ENCODE assay signal across 15 cellular contexts in genomic region chr12:28610401-28611114, GRCh38.
A peak's percentile ranks its signal among the peaks of the same experiment; 100 is the strongest.
DNase-seq lines count a peak whose midpoint lies in the region; ATAC-seq and TF ChIP-seq lines count a peak whose summit lies in the region.
"Had no signal": no experiment of that assay in that cellular context is flagged by ENCODE, and none has a peak within 500 bp of the region (broad histone marks: within the 10 kb centered on the region; RNA-seq: fewer than 3 reads in every experiment).

No MANE protein-coding gene starts in this region.

- no CpG with 5 or more reads among the region's 3 CpGs for WGBS in IMR-90 (ENCODE audit: extremely low coverage in 2 of 2, insufficient read length in 1 of 2), 2 experiments
- WGBS in neuronal stem cell (ENCODE audit: extremely low coverage in 2 of 2, insufficient read length in 2 of 2, insufficient replicate concordance in 1 of 2), 2 donors, result no CpG with 5 or more reads among the region's 3 CpGs

- intact Hi-C loops in Calu3 (cut with micrococcal nuclease; ENCODE audit: unreplicated experiment), result loop anchor here (5.0 to 10.0 kb wide), 3 partner anchors 33 to 186 kb away; no protein-coding TSS in a partner anchor
- intact Hi-C loops in IMR-90 (cut with micrococcal nuclease), result no loop called here
- intact Hi-C loops in activated CD4-positive, alpha-beta memory T cell treated with anti-CD3 and anti-CD28 coated beads for 36 hours (cut with micrococcal nuclease), result no loop called here

- no peak overlapping the region for H2BK20ac ChIP-seq in IMR-90 (ENCODE audit: low read depth, low read length)

- H3K4me1 ChIP-seq in IMR-90 (ENCODE audit: control insufficient read depth, insufficient read depth, low read length) (peaks cover 7% of the 10 kb centered on the region), foreskin keratinocyte (no peaks in the 10 kb centered on the region), neuronal stem cell (ENCODE audit: control insufficient read depth in 2 of 2, insufficient read depth in 1 of 2, low read depth in 1 of 2, low read length in 2 of 2) (no peaks in the 10 kb centered on the region)

- BruUV-seq in Calu3 (replicated peaks; lab: Mats Ljungman, UMichigan) (no TSS peak), IMR-90 (replicated peaks; lab: Mats Ljungman, UMichigan) (no TSS peak)

- no peaks in the 10 kb centered on the region for H3K36me3 ChIP-seq in IMR-90 (ENCODE audit: control insufficient read depth, insufficient read depth, low read length)
- H3K36me3 ChIP-seq in neuronal stem cell (replicated peaks in 1 of 2; ENCODE audit: control insufficient read depth in 2 of 2, insufficient read depth in 2 of 2, low read length in 2 of 2), result no peaks in the 10 kb centered on the region

- H4K91ac ChIP-seq in IMR-90 (ENCODE audit: insufficient read depth, low read depth, low read length) (no peak overlapping the region), neuronal stem cell (ENCODE audit: low read depth, low read length, poor library complexity) (no peak overlapping the region)

- H4K8ac ChIP-seq in IMR-90 (ENCODE audit: low read depth in 2 of 2, low read length in 2 of 2), result peak overlapping the region in 1 of 2 experiments; percentile 48; a peak in 1 of 4 replicates
- H4K8ac ChIP-seq in neuronal stem cell (ENCODE audit: low read depth, low read length), result no peak overlapping the region

- H2BK120ac ChIP-seq in IMR-90 (ENCODE audit: low read depth, low read length) (peak overlapping the region; percentile 22; the same call in 1 of the 2 replicates), neuronal stem cell (ENCODE audit: low read depth, low read length) (no peak overlapping the region)

- no peak overlapping the region for H4K5ac ChIP-seq in IMR-90 (ENCODE audit: low read depth, low read length)

- H3K4me1 Mint-ChIP-seq in Calu3 (ENCODE audit: low read depth, unreplicated experiment) (peaks cover 35% of the 10 kb centered on the region), mesothelial cell of epicardium (peaks cover 9% of the 10 kb centered on the region)
- H3K4me1 Mint-ChIP-seq in activated CD4-positive, alpha-beta memory T cell treated with anti-CD3 and anti-CD28 coated beads for 36 hours (ENCODE audit: low read depth), result no peaks in the 10 kb centered on the region
- H3K4me1 Mint-ChIP-seq: CD14-positive monocyte had no signal

- no peaks in the 10 kb centered on the region for H4K20me1 ChIP-seq in IMR-90 (ENCODE audit: insufficient read depth, low read length)

- peak overlapping the region; percentile 96 for H3K27ac Mint-ChIP-seq in Calu3 (ENCODE audit: unreplicated experiment)
- peak overlapping the region; percentile 22 for H3K27ac Mint-ChIP-seq in mesothelial cell of epicardium
- no peak overlapping the region for H3K27ac Mint-ChIP-seq in activated CD4-positive, alpha-beta memory T cell treated with anti-CD3 and anti-CD28 coated beads for 36 hours

- H3K79me1 ChIP-seq in IMR-90 (ENCODE audit: low read depth in 1 of 2, low read length in 2 of 2) (no peaks in the 10 kb centered on the region), neuronal stem cell (ENCODE audit: low read depth, low read length) (no peaks in the 10 kb centered on the region)

- no peak overlapping the region for H2BK15ac ChIP-seq in IMR-90 (ENCODE audit: low read depth, low read length)
- no peak overlapping the region for H2BK15ac ChIP-seq in neuronal stem cell (ENCODE audit: low read length)

- CTCF ChIA-PET in Calu3 (lab: Charles Lee), result no interaction called here
- CTCF ChIA-PET in IMR-90 (lab: Yijun Ruan, JAX), result no interaction called here
- CTCF ChIA-PET in activated CD4-positive, alpha-beta memory T cell treated with anti-CD3 and anti-CD28 coated beads for 36 hours (lab: Charles Lee), result no interaction called here

- H3K9me1 ChIP-seq in IMR-90 (ENCODE audit: insufficient read depth, low read length), result 0 out of 2 replicates have a peak, but pooled peaks cover 5% of the 10 kb centered on the region

- H3K27me3 Mint-ChIP-seq in Calu3 (ENCODE audit: unreplicated experiment) (no peaks in the 10 kb centered on the region), mesothelial cell of epicardium (ENCODE audit: low read depth) (no peaks in the 10 kb centered on the region)
- peaks cover 14% of the 10 kb centered on the region for H3K27me3 Mint-ChIP-seq in activated CD4-positive, alpha-beta memory T cell treated with anti-CD3 and anti-CD28 coated beads for 36 hours

- H3K4me3 Mint-ChIP-seq in Calu3 (ENCODE audit: low read depth, unreplicated experiment) (peak overlapping the region; percentile 42), mesothelial cell of epicardium (no peak overlapping the region)
- H3K4me3 Mint-ChIP-seq in activated CD4-positive, alpha-beta memory T cell treated with anti-CD3 and anti-CD28 coated beads for 36 hours, result no peak overlapping the region
- H3K4me3 Mint-ChIP-seq: CD14-positive monocyte had no signal

- no peak overlapping the region for H3K56ac ChIP-seq in IMR-90 (ENCODE audit: extremely low read depth, insufficient read depth, low read length)

- no peak overlapping the region for H3K23ac ChIP-seq in IMR-90 (ENCODE audit: low read depth, low read length)
- no peak overlapping the region for H3K23ac ChIP-seq in neuronal stem cell (ENCODE audit: low read depth, low read length, poor library complexity)

- in situ Hi-C loops in IMR-90 (cut with MboI; ENCODE audit: low sequenced_read_pairs), result no loop called here

- H3K27ac ChIP-seq in IMR-90 (ENCODE audit: insufficient read depth, low read length) (peak overlapping the region; percentile 76; the same call in 1 of the 2 replicates), foreskin keratinocyte (no peak overlapping the region), neuronal stem cell (replicated peaks; ENCODE audit: low read length) (no peak overlapping the region)

- dilution Hi-C loops in IMR-90 (cut with HindIII; ENCODE audit: low sequenced_read_pairs, unreplicated experiment), result no loop called here

- H2BK5ac ChIP-seq in IMR-90 (ENCODE audit: low read depth, low read length, poor library complexity, severe bottlenecking) (peak overlapping the region; percentile 37), neuronal stem cell (ENCODE audit: low read length) (no peak overlapping the region)

- H3K36me3 Mint-ChIP-seq in Calu3 (ENCODE audit: insufficient read depth, unreplicated experiment), result peaks cover 5% of the 10 kb centered on the region
- H3K36me3 Mint-ChIP-seq in mesothelial cell of epicardium, result peaks cover 10% of the 10 kb centered on the region
- no peaks in the 10 kb centered on the region for H3K36me3 Mint-ChIP-seq in activated CD4-positive, alpha-beta memory T cell treated with anti-CD3 and anti-CD28 coated beads for 36 hours
- H3K36me3 Mint-ChIP-seq: CD14-positive monocyte had no signal

- H3K27me3 ChIP-seq in IMR-90 (ENCODE audit: control insufficient read depth, insufficient read depth, low read length) (no peaks in the 10 kb centered on the region; the same call in 1 of the 2 replicates), foreskin keratinocyte (no peaks in the 10 kb centered on the region), neuronal stem cell (ENCODE audit: control insufficient read depth in 3 of 3, insufficient read depth in 3 of 3, low read depth in 1 of 3, low read length in 3 of 3) (no peaks in the 10 kb centered on the region)

- DNase-seq in Calu3 (peak; percentile 46), IMR-90 (no peak), choroid plexus epithelial cell (ENCODE audit: low read depth) (peak; percentile 28), mesothelial cell of epicardium (ENCODE audit: low spot score in 2 of 2, unreplicated experiment in 2 of 2) (no peak), foreskin keratinocyte (no peak), neuronal stem cell (ENCODE audit: low spot score) (no peak)
- no peak for DNase-seq in activated CD4-positive, alpha-beta memory T cell treated with anti-CD3 and anti-CD28 coated beads for 36 hours
- DNase-seq: COR-L47, NCI-H1930, NCI-H2171 treated with DMSO at 0.1 percent for 48 hours, NCI-H510A treated with DMSO at 0.1 percent for 48 hours, SHP77 treated with DMSO at 0.1 percent for 48 hours had no signal

- TF ChIP-seq RAD21 in IMR-90 (IDR thresholded peaks at IDR 0.05; ENCODE audit: low read length), result no peak

- no peak; the same call in 1 of the 2 replicates for ATAC-seq in IMR-90 (ENCODE audit: low read depth)
- ATAC-seq in foreskin keratinocyte, result no peak
- ATAC-seq in GM21737 (IDR thresholded peaks at IDR 0.05; ENCODE audit: unreplicated experiment), result no peak
- ATAC-seq: HepG2 had no signal

- H2AK5ac ChIP-seq in IMR-90 (ENCODE audit: low read depth, low read length) (peak overlapping the region; percentile 52; the same call in 1 of the 2 replicates), neuronal stem cell (ENCODE audit: low read depth, low read length) (no peak overlapping the region)

- H2BK12ac ChIP-seq in neuronal stem cell (ENCODE audit: low read length), result no peak overlapping the region

- H3K9me3 ChIP-seq in IMR-90 (ENCODE audit: control insufficient read depth, insufficient read depth, low read length) (peaks cover 11% of the 10 kb centered on the region), neuronal stem cell (replicated peaks in 1 of 2; ENCODE audit: control insufficient read depth in 2 of 2, insufficient read depth in 1 of 2, low read depth in 1 of 2, low read length in 2 of 2) (no peaks in the 10 kb centered on the region)

- H2AFZ ChIP-seq in IMR-90 (replicated peaks; ENCODE audit: low read length, poor library complexity) (no peak overlapping the region), neuronal stem cell (ENCODE audit: low read length) (no peak overlapping the region)

- H3K9ac ChIP-seq in IMR-90 (ENCODE audit: low read depth, low read length) (no peak overlapping the region), neuronal stem cell (ENCODE audit: low read depth, low read length, poor library complexity) (no peak overlapping the region)

- no peak overlapping the region for H3K14ac ChIP-seq in IMR-90 (replicated peaks; ENCODE audit: low read depth, low read length)
- no peak overlapping the region for H3K14ac ChIP-seq in neuronal stem cell (ENCODE audit: low read length)

- no peak for TF ChIP-seq POLR2A in IMR-90 (IDR thresholded peaks at IDR 0.05; ENCODE audit: low read depth, low read length)

- H3K18ac ChIP-seq in IMR-90 (ENCODE audit: low read depth, low read length) (peak overlapping the region; percentile 74), neuronal stem cell (ENCODE audit: low read length) (no peak overlapping the region)

- peaks cover 8% of the 10 kb centered on the region for H3K9me3 Mint-ChIP-seq in Calu3 (ENCODE audit: low read depth, unreplicated experiment)
- H3K9me3 Mint-ChIP-seq in mesothelial cell of epicardium, result peaks cover 29% of the 10 kb centered on the region
- H3K9me3 Mint-ChIP-seq in activated CD4-positive, alpha-beta memory T cell treated with anti-CD3 and anti-CD28 coated beads for 36 hours, result peaks cover 22% of the 10 kb centered on the region

- TF ChIP-seq CTCF in Calu3 (IDR thresholded peaks at IDR 0.05; ENCODE audit: unreplicated experiment), result no peak
- no peak for TF ChIP-seq CTCF in IMR-90 (conservative IDR thresholded peaks at IDR 0.05; ENCODE audit: low read depth, low read length)
- TF ChIP-seq CTCF in choroid plexus epithelial cell (conservative IDR thresholded peaks at IDR 0.05; ENCODE audit: low read depth, low read length), result no peak
- no peak for TF ChIP-seq CTCF in mesothelial cell of epicardium (IDR thresholded peaks at IDR 0.05; ENCODE audit: unreplicated experiment)
- TF ChIP-seq CTCF in foreskin keratinocyte (conservative IDR thresholded peaks at IDR 0.05), result no peak

- H3K4me3 ChIP-seq in IMR-90 (ENCODE audit: insufficient read depth, low read depth, low read length), result no peak overlapping the region
- H3K4me3 ChIP-seq in choroid plexus epithelial cell (ENCODE audit: low read depth, low read length), result no peak overlapping the region
- no peak overlapping the region for H3K4me3 ChIP-seq in neuronal stem cell (ENCODE audit: low read length in 2 of 2)

- H3K4me2 ChIP-seq in IMR-90 (ENCODE audit: low read depth, low read length) (peak overlapping the region; percentile 30; the same call in 1 of the 2 replicates), neuronal stem cell (ENCODE audit: insufficient read depth, low read length, poor library complexity, severe bottlenecking) (no peak overlapping the region)

- H3K4ac ChIP-seq in IMR-90 (ENCODE audit: low read depth, low read length) (0 out of 2 replicates have a peak overlapping the region, but pooled peaks have one; percentile 28), neuronal stem cell (ENCODE audit: low read length) (no peak overlapping the region)

- H2AK9ac ChIP-seq in IMR-90 (replicated peaks; ENCODE audit: low read depth, low read length, poor library complexity), result no peak overlapping the region

- POLR2A ChIA-PET in IMR-90 (lab: Charles Lee; ENCODE audit: unreplicated experiment), result no interaction called here
- POLR2A ChIA-PET in activated CD4-positive, alpha-beta memory T cell treated with anti-CD3 and anti-CD28 coated beads for 36 hours (lab: Charles Lee), result no interaction called here

Comparison
In these comparisons a context has a peak if more than half of its experiments do, and no peak if none do; other contexts are left out.
1. DNase-seq: peak in Calu3 (single experiment) and choroid plexus epithelial cell (single experiment); none in IMR-90 (single experiment), mesothelial cell of epicardium (0 of 2), foreskin keratinocyte (0 of 2), activated CD4-positive, alpha-beta memory T cell treated with anti-CD3 and anti-CD28 coated beads for 36 hours (single experiment) and neuronal stem cell (single experiment).